ENCODE assay signal across 11 cellular contexts in genomic region chr3:37990527-37990926, GRCh38. TPM values are rescaled to one million over a fixed set of nuclear protein-coding genes. Genes with fewer than 3 reads are reported as not detected.
DNase-seq lines count a peak whose midpoint lies in the region; ATAC-seq and TF ChIP-seq lines count a peak whose summit lies in the region.
"Had no signal": no experiment of that assay in that cellular context is flagged by ENCODE, and none has a peak within 500 bp of the region (broad histone marks: within the 10 kb centered on the region; RNA-seq: fewer than 3 reads in every experiment).

Gene VILL, plus strand, starts transcription at chr3:37990786. Its CDS starts 2,887 bp downstream, at chr3:37993673.

- H3K27me3 Mint-ChIP-seq in activated T-cell treated with anti-CD3 and anti-CD28 coated beads, Interleukin-2, amount 50 U/mL, for 4 hours (ENCODE audit: low read depth) = no peaks in the 10 kb centered on the region

- DNase-seq in activated T-cell treated with anti-CD3 and anti-CD28 coated beads, Interleukin-2, amount 50 U/mL, for 4 hours = no peak
- no peak for DNase-seq in activated T-cell treated with anti-CD3 and anti-CD28 coated beads, Interleukin-2, amount 50 U/mL, for 48 hours
- DNase-seq in activated CD8-positive, alpha-beta memory T cell treated with anti-CD3 and anti-CD28 coated beads, Interleukin-2, amount 50 U/mL, for 4 hours = peak; percentile 11
- DNase-seq in right lobe of liver = peak in 2 of 3 donors; percentile 46 to 56
- DNase-seq in tibial nerve (ENCODE audit: low spot score in 2 of 2) = peak in 1 of 2 donors; percentile 11
- no peak for DNase-seq in NCI-H526 (lab: John Stamatoyannopoulos, UW)
- no peak for DNase-seq in NCI-H446 (lab: John Stamatoyannopoulos, UW)
- no peak for DNase-seq in HuH-7 (ENCODE audit: low spot score)
- DNase-seq: activated CD4-positive, alpha-beta T cell treated with anti-CD3 and anti-CD28 coated beads for 1 hour; NCI-H524 treated with DMSO at 0.1 percent for 48 hours; stimulated activated CD4-positive, alpha-beta T cell treated with anti-CD3 and anti-CD28 coated beads, Interleukin-2, amount 100 ng/mL, for 24 hours had no signal

- H3K36me3 Mint-ChIP-seq in activated T-cell treated with anti-CD3 and anti-CD28 coated beads, Interleukin-2, amount 50 U/mL, for 4 hours (ENCODE audit: insufficient read depth) = peaks cover 3% of the 10 kb centered on the region

- no peaks in the 10 kb centered on the region for H3K9me3 ChIP-seq in right lobe of liver
- H3K9me3 ChIP-seq in tibial nerve = no peaks in the 10 kb centered on the region

- no peaks in the 10 kb centered on the region for H3K9me3 Mint-ChIP-seq in activated T-cell treated with anti-CD3 and anti-CD28 coated beads, Interleukin-2, amount 50 U/mL, for 4 hours

- intact Hi-C loops in right lobe of liver (cut with DNase I) = no loop called here

- H3K27me3 ChIP-seq in right lobe of liver (no peaks in the 10 kb centered on the region), tibial nerve (no peaks in the 10 kb centered on the region)

- H3K4me1 ChIP-seq in right lobe of liver = peaks cover 0 to 8% (median 0%) of the 10 kb centered on the region in 4 donors
- H3K4me1 ChIP-seq in tibial nerve = peaks cover 0 to 23% (median 11%) of the 10 kb centered on the region in 4 donors

- H3K4me3 ChIP-seq in right lobe of liver (no peak within 1 kb of the TSS), tibial nerve (no peak within 1 kb of the TSS)

- ATAC-seq in activated T-cell treated with anti-CD3 and anti-CD28 coated beads, Interleukin-2, amount 50 U/mL, for 4 hours = no peak
- ATAC-seq in right lobe of liver = no peak

- H3K4me3 Mint-ChIP-seq in activated T-cell treated with anti-CD3 and anti-CD28 coated beads, Interleukin-2, amount 50 U/mL, for 4 hours = no peak within 1 kb of the TSS

- no peak for TF ChIP-seq CTCF in right lobe of liver (IDR thresholded peaks at IDR 0.05)
- no peak for TF ChIP-seq CTCF in tibial nerve (IDR thresholded peaks at IDR 0.05)

- WGBS in right lobe of liver (ENCODE audit: insufficient coverage, low coverage, low lambda C conversion rate, missing lambda C conversion rate) = 97% methylated on average over 8 of the region's 10 CpGs
- WGBS in tibial nerve, 2 donors = 78 to 86% methylated on average over 6 to 10 of the region's 10 CpGs

- H3K36me3 ChIP-seq in right lobe of liver (no peaks in the 10 kb centered on the region), tibial nerve (peaks cover 0 to 3% (median 0%) of the 10 kb centered on the region in 3 donors)

- peaks cover 24% of the 10 kb centered on the region for H3K4me1 Mint-ChIP-seq in activated T-cell treated with anti-CD3 and anti-CD28 coated beads, Interleukin-2, amount 50 U/mL, for 4 hours (ENCODE audit: low read depth)

- no peak for TF ChIP-seq EP300 in tibial nerve (IDR thresholded peaks at IDR 0.05)

- H3K27ac ChIP-seq in right lobe of liver (no peak within 1 kb of the TSS), tibial nerve (peak within 1 kb of the TSS in 1 of 4 donors; percentile 88)

- TF ChIP-seq POLR2A in right lobe of liver (IDR thresholded peaks at IDR 0.05) (no peak), tibial nerve (IDR thresholded peaks at IDR 0.05) (no peak)

RNA-seq across cellular contexts. Expression of gene VILL, which starts in this region (rescaled TPM):
- total RNA-seq in activated T-cell treated with anti-CD3 and anti-CD28 coated beads, Interleukin-2, amount 50 U/mL, for 4 hours = 10 to 100 TPM; 15.0 to 16.8 (median 16.6) TPM
- 1 to 10 TPM in 3 of 6 experiments, under 1 TPM in 3; 0.25 to 1.5 (median 0.97) TPM for total RNA-seq in right lobe of liver
- 10 to 100 TPM; 13.6 to 16.5 (median 15.3) TPM for total RNA-seq in tibial nerve

Comparison
In these comparisons a context has a peak if more than half of its experiments do, and no peak if none do; other contexts are left out.
1. RNA of gene VILL (total RNA-seq): 15.0 to 16.8 TPM in activated T-cell treated with anti-CD3 and anti-CD28 coated beads, Interleukin-2, amount 50 U/mL, for 4 hours and 13.6 to 16.5 TPM in tibial nerve; 0.25 to 1.5 TPM in right lobe of liver; every median in the first group is over 4 times any median in the second.
2. DNase-seq: peak in activated CD8-positive, alpha-beta memory T cell treated with anti-CD3 and anti-CD28 coated beads, Interleukin-2, amount 50 U/mL, for 4 hours (single experiment) and right lobe of liver (2 of 3); none in activated T-cell treated with anti-CD3 and anti-CD28 coated beads, Interleukin-2, amount 50 U/mL, for 4 hours (single experiment), activated T-cell treated with anti-CD3 and anti-CD28 coated beads, Interleukin-2, amount 50 U/mL, for 48 hours (0 of 2), NCI-H526 (0 of 2), NCI-H446 (0 of 2) and HuH-7 (single experiment).